In the genomic region with DNA sequence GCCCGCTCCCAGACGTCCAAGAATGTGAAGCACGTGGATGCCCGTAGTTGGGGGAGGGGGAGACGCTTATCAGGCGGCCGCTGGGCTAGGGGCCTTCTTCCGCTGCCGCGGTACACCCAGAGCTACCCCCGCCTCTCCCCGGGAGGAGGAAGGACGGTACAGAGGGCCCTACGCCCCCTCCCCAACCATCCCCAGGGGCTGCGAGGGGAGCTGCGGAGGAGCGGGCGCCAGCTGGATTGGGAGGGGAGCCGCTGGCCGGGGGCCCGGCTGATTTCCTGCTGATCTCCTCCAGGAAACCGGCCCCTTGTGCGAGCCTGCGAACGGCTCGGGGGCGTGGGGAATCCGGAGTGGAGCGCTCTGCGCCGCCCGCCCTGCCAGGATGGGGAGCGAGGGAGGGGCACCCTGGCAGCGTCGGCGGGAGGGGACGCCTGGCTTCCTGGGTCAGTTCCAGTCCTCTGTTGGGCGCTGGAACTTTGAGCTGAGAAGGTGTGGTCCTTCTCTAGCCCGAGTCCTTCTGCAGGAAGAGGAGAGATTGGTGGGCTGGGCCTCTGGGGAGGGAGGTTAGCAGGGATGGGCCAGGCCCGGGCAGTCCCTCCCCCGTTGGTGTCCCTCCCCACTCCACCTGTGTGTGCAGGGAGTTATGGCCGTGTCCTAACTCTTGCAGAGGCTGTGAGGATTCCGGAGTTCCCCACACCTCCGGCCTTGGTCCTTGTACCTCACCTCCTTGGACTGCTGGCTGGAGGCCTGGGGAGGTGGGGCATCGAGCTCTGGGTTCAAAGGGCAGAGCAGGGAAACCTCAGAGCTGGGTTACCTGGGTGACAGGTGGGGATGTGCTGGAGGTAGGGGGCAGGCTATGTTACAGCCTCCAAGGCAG, we compare ENCODE assay signal across 1 cellular context.
TF ChIP-seq lines count a peak whose summit lies in the region.

No MANE protein-coding gene starts in this region.

TF ChIP-seq in HepG2, 621 proteins besides CTCF, POLR2A, EP300 and RAD21 (continued from another document and continues in another):
- TF ChIP-seq, protein P1, sequence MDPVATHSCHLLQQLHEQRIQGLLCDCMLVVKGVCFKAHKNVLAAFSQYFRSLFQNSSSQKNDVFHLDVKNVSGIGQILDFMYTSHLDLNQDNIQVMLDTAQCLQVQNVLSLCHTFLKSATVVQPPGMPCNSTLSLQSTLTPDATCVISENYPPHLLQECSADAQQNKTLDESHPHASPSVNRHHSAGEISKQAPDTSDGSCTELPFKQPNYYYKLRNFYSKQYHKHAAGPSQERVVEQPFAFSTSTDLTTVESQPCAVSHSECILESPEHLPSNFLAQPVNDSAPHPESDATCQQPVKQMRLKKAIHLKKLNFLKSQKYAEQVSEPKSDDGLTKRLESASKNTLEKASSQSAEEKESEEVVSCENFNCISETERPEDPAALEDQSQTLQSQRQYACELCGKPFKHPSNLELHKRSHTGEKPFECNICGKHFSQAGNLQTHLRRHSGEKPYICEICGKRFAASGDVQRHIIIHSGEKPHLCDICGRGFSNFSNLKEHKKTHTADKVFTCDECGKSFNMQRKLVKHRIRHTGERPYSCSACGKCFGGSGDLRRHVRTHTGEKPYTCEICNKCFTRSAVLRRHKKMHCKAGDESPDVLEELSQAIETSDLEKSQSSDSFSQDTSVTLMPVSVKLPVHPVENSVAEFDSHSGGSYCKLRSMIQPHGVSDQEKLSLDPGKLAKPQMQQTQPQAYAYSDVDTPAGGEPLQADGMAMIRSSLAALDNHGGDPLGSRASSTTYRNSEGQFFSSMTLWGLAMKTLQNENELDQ (CRISPR knock-in tag; IDR thresholded peaks at IDR 0.05; ENCODE audit: borderline replicate concordance) = 0 out of 2 replicates have a peak, but pooled peaks have one; percentile 24
- TF ChIP-seq, protein P2, sequence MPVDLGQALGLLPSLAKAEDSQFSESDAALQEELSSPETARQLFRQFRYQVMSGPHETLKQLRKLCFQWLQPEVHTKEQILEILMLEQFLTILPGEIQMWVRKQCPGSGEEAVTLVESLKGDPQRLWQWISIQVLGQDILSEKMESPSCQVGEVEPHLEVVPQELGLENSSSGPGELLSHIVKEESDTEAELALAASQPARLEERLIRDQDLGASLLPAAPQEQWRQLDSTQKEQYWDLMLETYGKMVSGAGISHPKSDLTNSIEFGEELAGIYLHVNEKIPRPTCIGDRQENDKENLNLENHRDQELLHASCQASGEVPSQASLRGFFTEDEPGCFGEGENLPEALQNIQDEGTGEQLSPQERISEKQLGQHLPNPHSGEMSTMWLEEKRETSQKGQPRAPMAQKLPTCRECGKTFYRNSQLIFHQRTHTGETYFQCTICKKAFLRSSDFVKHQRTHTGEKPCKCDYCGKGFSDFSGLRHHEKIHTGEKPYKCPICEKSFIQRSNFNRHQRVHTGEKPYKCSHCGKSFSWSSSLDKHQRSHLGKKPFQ (CRISPR knock-in tag; IDR thresholded peaks at IDR 0.05; ENCODE audit: insufficient replicate concordance) = peak; percentile 75
- 0 out of 2 replicates have a peak, but pooled peaks have one; percentile 43 for TF ChIP-seq ZNF567 (CRISPR knock-in tag; IDR thresholded peaks at IDR 0.05; ENCODE audit: borderline replicate concordance)
- TF ChIP-seq, protein P3, sequence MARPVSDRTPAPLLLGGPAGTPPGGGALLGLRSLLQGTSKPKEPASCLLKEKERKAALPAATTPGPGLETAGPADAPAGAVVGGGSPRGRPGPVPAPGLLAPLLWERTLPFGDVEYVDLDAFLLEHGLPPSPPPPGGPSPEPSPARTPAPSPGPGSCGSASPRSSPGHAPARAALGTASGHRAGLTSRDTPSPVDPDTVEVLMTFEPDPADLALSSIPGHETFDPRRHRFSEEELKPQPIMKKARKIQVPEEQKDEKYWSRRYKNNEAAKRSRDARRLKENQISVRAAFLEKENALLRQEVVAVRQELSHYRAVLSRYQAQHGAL (CRISPR knock-in tag; IDR thresholded peaks at IDR 0.05; ENCODE audit: not compliant biosample characterization) = peak; percentile 29
- TF ChIP-seq THAP11 (CRISPR knock-in tag; IDR thresholded peaks at IDR 0.05) = peak; percentile 49
- TF ChIP-seq ATAD3A (CRISPR knock-in tag; IDR thresholded peaks at IDR 0.05) = no peak; the same call in none of the 2 replicates
- peak; percentile 16; the same call in 1 of the 2 replicates for TF ChIP-seq ZNF331 (CRISPR knock-in tag; IDR thresholded peaks at IDR 0.05)
- peak; percentile 59; the same call in 1 of the 2 replicates for TF ChIP-seq POLR2AphosphoS5 (IDR thresholded peaks at IDR 0.05; ENCODE audit: low read depth, low read length)
- TF ChIP-seq MIXL1 (CRISPR knock-in tag; IDR thresholded peaks at IDR 0.05) = no peak
- TF ChIP-seq MYC (CRISPR knock-in tag; IDR thresholded peaks at IDR 0.05; ENCODE audit: borderline replicate concordance) = peak; percentile 92
- TF ChIP-seq ZNF792 (CRISPR knock-in tag; IDR thresholded peaks at IDR 0.05) = 0 out of 2 replicates have a peak, but pooled peaks have one; percentile 51
- TF ChIP-seq ZNF33B (CRISPR knock-in tag; IDR thresholded peaks at IDR 0.05) = 0 out of 2 replicates have a peak, but pooled peaks have one; percentile 5
- TF ChIP-seq RARG (CRISPR knock-in tag; IDR thresholded peaks at IDR 0.05; ENCODE audit: low read depth) = 0 out of 2 replicates have a peak, but pooled peaks have one; percentile 52
- TF ChIP-seq FOXA1 (IDR thresholded peaks at IDR 0.05) = no peak
- 0 out of 2 replicates have a peak, but pooled peaks have one; percentile 1 for TF ChIP-seq FOXA1 (CRISPR knock-in tag; IDR thresholded peaks at IDR 0.05)
- no peak for TF ChIP-seq NFE2 (CRISPR knock-in tag; IDR thresholded peaks at IDR 0.05)
- TF ChIP-seq, protein P4, sequence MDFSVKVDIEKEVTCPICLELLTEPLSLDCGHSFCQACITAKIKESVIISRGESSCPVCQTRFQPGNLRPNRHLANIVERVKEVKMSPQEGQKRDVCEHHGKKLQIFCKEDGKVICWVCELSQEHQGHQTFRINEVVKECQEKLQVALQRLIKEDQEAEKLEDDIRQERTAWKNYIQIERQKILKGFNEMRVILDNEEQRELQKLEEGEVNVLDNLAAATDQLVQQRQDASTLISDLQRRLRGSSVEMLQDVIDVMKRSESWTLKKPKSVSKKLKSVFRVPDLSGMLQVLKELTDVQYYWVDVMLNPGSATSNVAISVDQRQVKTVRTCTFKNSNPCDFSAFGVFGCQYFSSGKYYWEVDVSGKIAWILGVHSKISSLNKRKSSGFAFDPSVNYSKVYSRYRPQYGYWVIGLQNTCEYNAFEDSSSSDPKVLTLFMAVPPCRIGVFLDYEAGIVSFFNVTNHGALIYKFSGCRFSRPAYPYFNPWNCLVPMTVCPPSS (IDR thresholded peaks at IDR 0.05) = no peak
- TF ChIP-seq, protein P5, sequence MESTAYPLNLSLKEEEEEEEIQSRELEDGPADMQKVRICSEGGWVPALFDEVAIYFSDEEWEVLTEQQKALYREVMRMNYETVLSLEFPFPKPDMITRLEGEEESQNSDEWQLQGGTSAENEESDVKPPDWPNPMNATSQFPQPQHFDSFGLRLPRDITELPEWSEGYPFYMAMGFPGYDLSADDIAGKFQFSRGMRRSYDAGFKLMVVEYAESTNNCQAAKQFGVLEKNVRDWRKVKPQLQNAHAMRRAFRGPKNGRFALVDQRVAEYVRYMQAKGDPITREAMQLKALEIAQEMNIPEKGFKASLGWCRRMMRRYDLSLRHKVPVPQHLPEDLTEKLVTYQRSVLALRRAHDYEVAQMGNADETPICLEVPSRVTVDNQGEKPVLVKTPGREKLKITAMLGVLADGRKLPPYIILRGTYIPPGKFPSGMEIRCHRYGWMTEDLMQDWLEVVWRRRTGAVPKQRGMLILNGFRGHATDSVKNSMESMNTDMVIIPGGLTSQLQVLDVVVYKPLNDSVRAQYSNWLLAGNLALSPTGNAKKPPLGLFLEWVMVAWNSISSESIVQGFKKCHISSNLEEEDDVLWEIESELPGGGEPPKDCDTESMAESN (CRISPR knock-in tag; conservative IDR thresholded peaks at IDR 0.05) = 0 out of 2 replicates have a peak, but pooled peaks have one; percentile 43
- peak; percentile 70; the same call in 1 of the 2 replicates for TF ChIP-seq KMT2B (CRISPR knock-in tag; IDR thresholded peaks at IDR 0.05)
- TF ChIP-seq DPF2 (CRISPR knock-in tag; IDR thresholded peaks at IDR 0.05; ENCODE audit: borderline replicate concordance, low read depth) = peak; percentile 50
- TF ChIP-seq XBP1 (CRISPR knock-in tag; IDR thresholded peaks at IDR 0.05) = no peak
- peak; percentile 95 for TF ChIP-seq HNRNPL (IDR thresholded peaks at IDR 0.05; ENCODE audit: low read depth, low read length)
- TF ChIP-seq ZFP90 (CRISPR knock-in tag; IDR thresholded peaks at IDR 0.05; ENCODE audit: borderline replicate concordance) = peak; percentile 75
- TF ChIP-seq ZNF296 (CRISPR knock-in tag; conservative IDR thresholded peaks at IDR 0.05) = 0 out of 2 replicates have a peak, but pooled peaks have one; percentile 55
- TF ChIP-seq, protein P6, sequence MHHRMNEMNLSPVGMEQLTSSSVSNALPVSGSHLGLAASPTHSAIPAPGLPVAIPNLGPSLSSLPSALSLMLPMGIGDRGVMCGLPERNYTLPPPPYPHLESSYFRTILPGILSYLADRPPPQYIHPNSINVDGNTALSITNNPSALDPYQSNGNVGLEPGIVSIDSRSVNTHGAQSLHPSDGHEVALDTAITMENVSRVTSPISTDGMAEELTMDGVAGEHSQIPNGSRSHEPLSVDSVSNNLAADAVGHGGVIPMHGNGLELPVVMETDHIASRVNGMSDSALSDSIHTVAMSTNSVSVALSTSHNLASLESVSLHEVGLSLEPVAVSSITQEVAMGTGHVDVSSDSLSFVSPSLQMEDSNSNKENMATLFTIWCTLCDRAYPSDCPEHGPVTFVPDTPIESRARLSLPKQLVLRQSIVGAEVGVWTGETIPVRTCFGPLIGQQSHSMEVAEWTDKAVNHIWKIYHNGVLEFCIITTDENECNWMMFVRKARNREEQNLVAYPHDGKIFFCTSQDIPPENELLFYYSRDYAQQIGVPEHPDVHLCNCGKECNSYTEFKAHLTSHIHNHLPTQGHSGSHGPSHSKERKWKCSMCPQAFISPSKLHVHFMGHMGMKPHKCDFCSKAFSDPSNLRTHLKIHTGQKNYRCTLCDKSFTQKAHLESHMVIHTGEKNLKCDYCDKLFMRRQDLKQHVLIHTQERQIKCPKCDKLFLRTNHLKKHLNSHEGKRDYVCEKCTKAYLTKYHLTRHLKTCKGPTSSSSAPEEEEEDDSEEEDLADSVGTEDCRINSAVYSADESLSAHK (CRISPR knock-in tag; IDR thresholded peaks at IDR 0.05; ENCODE audit: borderline replicate concordance) = no peak
- peak; percentile 85 for TF ChIP-seq BHLHE40 (IDR thresholded peaks at IDR 0.05; ENCODE audit: low read length)
- TF ChIP-seq, protein P7, sequence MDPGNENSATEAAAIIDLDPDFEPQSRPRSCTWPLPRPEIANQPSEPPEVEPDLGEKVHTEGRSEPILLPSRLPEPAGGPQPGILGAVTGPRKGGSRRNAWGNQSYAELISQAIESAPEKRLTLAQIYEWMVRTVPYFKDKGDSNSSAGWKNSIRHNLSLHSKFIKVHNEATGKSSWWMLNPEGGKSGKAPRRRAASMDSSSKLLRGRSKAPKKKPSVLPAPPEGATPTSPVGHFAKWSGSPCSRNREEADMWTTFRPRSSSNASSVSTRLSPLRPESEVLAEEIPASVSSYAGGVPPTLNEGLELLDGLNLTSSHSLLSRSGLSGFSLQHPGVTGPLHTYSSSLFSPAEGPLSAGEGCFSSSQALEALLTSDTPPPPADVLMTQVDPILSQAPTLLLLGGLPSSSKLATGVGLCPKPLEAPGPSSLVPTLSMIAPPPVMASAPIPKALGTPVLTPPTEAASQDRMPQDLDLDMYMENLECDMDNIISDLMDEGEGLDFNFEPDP (CRISPR knock-in tag; conservative IDR thresholded peaks at IDR 0.05) = no peak
- TF ChIP-seq ZNF124 (CRISPR knock-in tag; IDR thresholded peaks at IDR 0.05) = peak; percentile 44; the same call in 1 of the 2 replicates
- no peak for TF ChIP-seq PPARG (CRISPR knock-in tag; conservative IDR thresholded peaks at IDR 0.05)
- TF ChIP-seq, protein P8, sequence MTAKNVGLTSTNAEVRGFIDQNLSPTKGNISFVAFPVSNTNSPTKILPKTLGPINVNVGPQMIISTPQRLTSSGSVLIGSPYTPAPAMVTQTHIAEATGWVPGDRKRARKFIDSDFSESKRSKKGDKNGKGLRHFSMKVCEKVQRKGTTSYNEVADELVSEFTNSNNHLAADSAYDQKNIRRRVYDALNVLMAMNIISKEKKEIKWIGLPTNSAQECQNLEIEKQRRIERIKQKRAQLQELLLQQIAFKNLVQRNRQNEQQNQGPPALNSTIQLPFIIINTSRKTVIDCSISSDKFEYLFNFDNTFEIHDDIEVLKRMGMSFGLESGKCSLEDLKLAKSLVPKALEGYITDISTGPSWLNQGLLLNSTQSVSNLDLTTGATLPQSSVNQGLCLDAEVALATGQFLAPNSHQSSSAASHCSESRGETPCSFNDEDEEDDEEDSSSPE (CRISPR knock-in tag; IDR thresholded peaks at IDR 0.05) = peak; percentile 55; the same call in 1 of the 2 replicates
- 0 out of 2 replicates have a peak, but pooled peaks have one; percentile 19 for TF ChIP-seq ZNF12 (CRISPR knock-in tag; IDR thresholded peaks at IDR 0.05)
- peak; percentile 73 for TF ChIP-seq ZNF121 (CRISPR knock-in tag; IDR thresholded peaks at IDR 0.05)
- TF ChIP-seq, protein P9, sequence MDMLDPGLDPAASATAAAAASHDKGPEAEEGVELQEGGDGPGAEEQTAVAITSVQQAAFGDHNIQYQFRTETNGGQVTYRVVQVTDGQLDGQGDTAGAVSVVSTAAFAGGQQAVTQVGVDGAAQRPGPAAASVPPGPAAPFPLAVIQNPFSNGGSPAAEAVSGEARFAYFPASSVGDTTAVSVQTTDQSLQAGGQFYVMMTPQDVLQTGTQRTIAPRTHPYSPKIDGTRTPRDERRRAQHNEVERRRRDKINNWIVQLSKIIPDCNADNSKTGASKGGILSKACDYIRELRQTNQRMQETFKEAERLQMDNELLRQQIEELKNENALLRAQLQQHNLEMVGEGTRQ (IDR thresholded peaks at IDR 0.05; ENCODE audit: low read depth, low read length) = no peak
- TF ChIP-seq, protein P9 (CRISPR knock-in tag; IDR thresholded peaks at IDR 0.05; ENCODE audit: borderline replicate concordance) = no peak
- 0 out of 2 replicates have a peak, but pooled peaks have one; percentile 34 for TF ChIP-seq KLF11 (CRISPR knock-in tag; IDR thresholded peaks at IDR 0.05)
- TF ChIP-seq RFX1 (IDR thresholded peaks at IDR 0.05) = no peak
